Comparison of ENCODE assay signal across 8 cellular contexts in genomic region chr15:67134577-67135492, GRCh38.
A peak's percentile ranks its signal among the peaks of the same experiment; 100 is the strongest.
DNase-seq lines count a peak whose midpoint lies in the region; FAIRE-seq and TF ChIP-seq lines count a peak whose summit lies in the region.

No MANE protein-coding gene starts in this region.

- no peak overlapping the region for H2AFZ ChIP-seq in KMS-11 (ENCODE audit: low read depth)
- H2AFZ ChIP-seq in H1 (ENCODE audit: low read length): no peak overlapping the region
- H2AFZ ChIP-seq in neuronal stem cell (ENCODE audit: low read length): no peak overlapping the region

- no peak overlapping the region for H4K91ac ChIP-seq in H1 (replicated peaks; ENCODE audit: insufficient read length, low read length)
- no peak overlapping the region for H4K91ac ChIP-seq in neuronal stem cell (ENCODE audit: low read depth, low read length, poor library complexity)

- H3K23ac ChIP-seq in H1 (ENCODE audit: insufficient read length) (no peak overlapping the region), neuronal stem cell (ENCODE audit: low read depth, low read length, poor library complexity) (no peak overlapping the region)

- intact Hi-C loops in Calu3 (cut with micrococcal nuclease; ENCODE audit: unreplicated experiment): no loop called here

- H4K8ac ChIP-seq in H1 (ENCODE audit: extremely low read depth, insufficient read depth, low read length) (peak overlapping the region; percentile 72), neuronal stem cell (ENCODE audit: low read depth, low read length) (no peak overlapping the region)

- TF ChIP-seq CTCF in Calu3 (IDR thresholded peaks at IDR 0.05; ENCODE audit: unreplicated experiment) (no peak), KMS-11 (conservative IDR thresholded peaks at IDR 0.05; ENCODE audit: low read depth, low read length) (no peak), H1 (IDR thresholded peaks at IDR 0.05; ENCODE audit: control extremely low read depth in 1 of 3, insufficient read depth in 1 of 3, low read depth in 1 of 3, low read length in 3 of 3) (no peak)

- no peak overlapping the region for H4K5ac ChIP-seq in H1 (ENCODE audit: insufficient read length, low read depth, low read length)

- POLR2A ChIA-PET in H1 (lab: Charles Lee; ENCODE audit: partially characterized antibody): interaction anchor here (0.6 to 1.3 kb wide), 4 partner anchors 11 to 61 kb away, joined by 3 to 5 read pairs (median 3); no protein-coding TSS in a partner anchor

- 0 out of 2 replicates have a peak overlapping the region, but pooled peaks have one; percentile 9 for H3K9ac ChIP-seq in KMS-11
- H3K9ac ChIP-seq in H1 (replicated peaks in 1 of 4; ENCODE audit: extremely low read depth in 1 of 4, low read depth in 3 of 4, low read length in 3 of 4): no peak overlapping the region; a peak in 2 of 7 replicates
- no peak overlapping the region for H3K9ac ChIP-seq in neuronal stem cell (ENCODE audit: low read depth, low read length, poor library complexity)

- H3K56ac ChIP-seq in H1 (replicated peaks; ENCODE audit: insufficient read length, low read depth, low read length): no peak overlapping the region

- FAIRE-seq in H1 (lab: Jason Lieb, UNC): no peak

- H2BK15ac ChIP-seq in H1 (ENCODE audit: low read length) (no peak overlapping the region), neuronal stem cell (ENCODE audit: low read length) (peak overlapping the region; percentile 24)

- H3K23me2 ChIP-seq in H1 (ENCODE audit: low read depth, low read length): no peaks in the 10 kb centered on the region

- H2BK12ac ChIP-seq in H1 (ENCODE audit: low read depth, low read length): no peak overlapping the region
- H2BK12ac ChIP-seq in neuronal stem cell (ENCODE audit: low read length): no peak overlapping the region

- no peak for TF ChIP-seq EP300 in H1 (IDR thresholded peaks at IDR 0.05; ENCODE audit: borderline replicate concordance in 1 of 2, low read depth in 2 of 2, low read length in 2 of 2)

- no peaks in the 10 kb centered on the region for H4K20me1 ChIP-seq in KMS-11 (ENCODE audit: insufficient read depth)
- peaks cover 0 to 2% of the 10 kb centered on the region in 2 experiments for H4K20me1 ChIP-seq in H1 (replicated peaks in 1 of 2; ENCODE audit: control insufficient read depth in 1 of 2, insufficient read depth in 2 of 2, low read length in 2 of 2)

- H3K4me1 Mint-ChIP-seq in Calu3 (ENCODE audit: low read depth, unreplicated experiment): peaks cover 80% of the 10 kb centered on the region

- H3K4ac ChIP-seq in H1 (replicated peaks; ENCODE audit: insufficient read length, low read depth, low read length) (no peak overlapping the region), neuronal stem cell (ENCODE audit: low read length) (no peak overlapping the region)

- H3K79me1 ChIP-seq in H1 (ENCODE audit: low read depth, low read length) (peaks cover 2% of the 10 kb centered on the region; the same call in 1 of the 2 replicates), neuronal stem cell (ENCODE audit: low read depth, low read length) (peaks cover 1% of the 10 kb centered on the region)

- H3K4me3 ChIP-seq in KMS-11 (IDR thresholded peaks at IDR 0.05; ENCODE audit: insufficient read depth, low read depth, low read length) (no peak overlapping the region), H1 (ENCODE audit: extremely low read depth in 1 of 4, insufficient read depth in 2 of 4, low read depth in 3 of 4, low read length in 4 of 4) (no peak overlapping the region), neuronal stem cell (ENCODE audit: low read length in 2 of 2) (no peak overlapping the region)

- CTCF ChIA-PET in Calu3 (lab: Charles Lee): interaction anchor here (0.7 to 1.4 kb wide), 4 partner anchors 11 to 26 kb away, joined by 3 to 7 read pairs (median 3); no protein-coding TSS in a partner anchor
- CTCF ChIA-PET in H1 (lab: Charles Lee; ENCODE audit: partially characterized antibody): interaction anchor here (0.6 to 1.5 kb wide), 5 partner anchors 12 to 272 kb away, joined by 3 to 4 read pairs (median 3); no protein-coding TSS in a partner anchor

- no peak overlapping the region for H3K18ac ChIP-seq in H1 (ENCODE audit: extremely low read depth, low read length)
- peak overlapping the region; percentile 93 for H3K18ac ChIP-seq in neuronal stem cell (ENCODE audit: low read length)

- H3K4me1 ChIP-seq in KMS-11 (ENCODE audit: low read depth, poor library complexity, severe bottlenecking) (peaks cover 46% of the 10 kb centered on the region), H1 (replicated peaks in 1 of 4; ENCODE audit: control insufficient read depth in 3 of 4, insufficient read depth in 4 of 4, low read length in 3 of 4) (peaks cover 6 to 35% (median 18%) of the 10 kb centered on the region in 4 experiments), neuronal stem cell (ENCODE audit: control insufficient read depth in 2 of 2, insufficient read depth in 1 of 2, low read depth in 1 of 2, low read length in 2 of 2) (peaks cover 40 to 46% of the 10 kb centered on the region in 2 donors)

- 0 out of 2 replicates have a peak overlapping the region, but pooled peaks have one; percentile 11 for H3K27ac ChIP-seq in KMS-11
- H3K27ac ChIP-seq in H1 (ENCODE audit: low read depth, low read length): no peak overlapping the region
- peak overlapping the region; percentile 75 for H3K27ac ChIP-seq in neuronal stem cell (replicated peaks; ENCODE audit: low read length)

- no peak for TF ChIP-seq RAD21 in H1 (IDR thresholded peaks at IDR 0.05 in 1 of 2, conservative IDR thresholded peaks at IDR 0.05 in 1 of 2; ENCODE audit: low read depth in 2 of 2, low read length in 2 of 2)

- no peak overlapping the region for H2BK5ac ChIP-seq in H1 (ENCODE audit: low read depth, low read length)
- no peak overlapping the region for H2BK5ac ChIP-seq in neuronal stem cell (ENCODE audit: low read length)

- TF ChIP-seq POLR2A in H1 (IDR thresholded peaks at IDR 0.05; ENCODE audit: control extremely low read depth in 1 of 2, low read depth in 2 of 2, low read length in 2 of 2): no peak

- H3K4me2 ChIP-seq in KMS-11 (peak overlapping the region; percentile 68; the same call in 1 of the 2 replicates), H1 (ENCODE audit: insufficient read depth in 1 of 2, low read depth in 2 of 2, low read length in 2 of 2) (no peak overlapping the region), neuronal stem cell (ENCODE audit: insufficient read depth, low read length, poor library complexity, severe bottlenecking) (no peak overlapping the region)

- H3K27me3 ChIP-seq in KMS-11 (ENCODE audit: insufficient read depth, low read depth) (no peaks in the 10 kb centered on the region), H1 (replicated peaks in 1 of 4; ENCODE audit: control insufficient read depth in 3 of 4, extremely low read depth in 1 of 4, insufficient read depth in 3 of 4, low read length in 3 of 4) (no peaks in the 10 kb centered on the region), neuronal stem cell (ENCODE audit: control insufficient read depth in 3 of 3, insufficient read depth in 3 of 3, low read depth in 1 of 3, low read length in 3 of 3) (no peaks in the 10 kb centered on the region)

- H3K27ac Mint-ChIP-seq in Calu3 (ENCODE audit: unreplicated experiment): peak overlapping the region; percentile 66

- peaks cover 39% of the 10 kb centered on the region for H3K36me3 Mint-ChIP-seq in Calu3 (ENCODE audit: insufficient read depth, unreplicated experiment)

- H2AK5ac ChIP-seq in H1 (ENCODE audit: low read depth, low read length): no peak overlapping the region
- peak overlapping the region; percentile 26 for H2AK5ac ChIP-seq in neuronal stem cell (ENCODE audit: low read depth, low read length)

- DNase-seq in Calu3 (no peak), H1 (ENCODE audit: low read depth in 1 of 2, low spot score in 2 of 2) (no peak), neuronal stem cell (ENCODE audit: low spot score) (no peak), NCI-H1436 treated with DMSO at 0.1 percent for 48 hours (lab: John Stamatoyannopoulos, UW) (no peak), AG08396 (ENCODE audit: low spot score) (no peak)
- no peak for DNase-seq in effector CD4-positive, alpha-beta T cell
- DNase-seq in activated CD4-positive, alpha-beta T cell treated with anti-CD3 and anti-CD28 coated beads for 48 hours: no peak

- 73% methylated on average over 10 of the region's 10 CpGs; no CpG with 5 or more reads in 1 of the 2 experiments for WGBS in H1 (ENCODE audit: extremely low coverage in 1 of 2, insufficient coverage in 1 of 2, insufficient read length in 1 of 2, insufficient replicate concordance in 2 of 2, low coverage in 1 of 2, low lambda C conversion rate in 2 of 2, missing lambda C conversion rate in 1 of 2), 2 experiments
- WGBS in neuronal stem cell (ENCODE audit: extremely low coverage in 2 of 2, insufficient read length in 2 of 2, insufficient replicate concordance in 1 of 2), 2 donors: no CpG with 5 or more reads among the region's 10 CpGs

- H3K14ac ChIP-seq in H1 (ENCODE audit: insufficient read length): no peak overlapping the region
- no peak overlapping the region for H3K14ac ChIP-seq in neuronal stem cell (ENCODE audit: low read length)

- H3K79me2 ChIP-seq in KMS-11 (ENCODE audit: insufficient read depth, low read depth): no peaks in the 10 kb centered on the region
- H3K79me2 ChIP-seq in H1 (ENCODE audit: control insufficient read depth in 1 of 2, insufficient read depth in 2 of 2, low read length in 2 of 2): no peaks in the 10 kb centered on the region

- H2BK120ac ChIP-seq in H1 (replicated peaks; ENCODE audit: low read depth, low read length) (no peak overlapping the region), neuronal stem cell (ENCODE audit: low read depth, low read length) (no peak overlapping the region)

- BruUV-seq in Calu3 (replicated peaks; lab: Mats Ljungman, UMichigan): no TSS peak

- H3K36me3 ChIP-seq in KMS-11 (ENCODE audit: insufficient read depth) (no peaks in the 10 kb centered on the region), H1 (ENCODE audit: control insufficient read depth in 2 of 4, insufficient read depth in 4 of 4, low read length in 3 of 4) (no peaks in the 10 kb centered on the region), neuronal stem cell (replicated peaks in 1 of 2; ENCODE audit: control insufficient read depth in 2 of 2, insufficient read depth in 2 of 2, low read length in 2 of 2) (peaks cover 0 to 5% of the 10 kb centered on the region in 2 donors)

- peak overlapping the region; percentile 35 for H3K4me3 Mint-ChIP-seq in Calu3 (ENCODE audit: low read depth, unreplicated experiment)

- no peaks in the 10 kb centered on the region for H3K27me3 Mint-ChIP-seq in Calu3 (ENCODE audit: unreplicated experiment)

- H3K9me3 Mint-ChIP-seq in Calu3 (ENCODE audit: low read depth, unreplicated experiment): no peaks in the 10 kb centered on the region

- H3K9me3 ChIP-seq in H1 (ENCODE audit: insufficient read depth in 2 of 2, low read depth in 1 of 2, low read length in 1 of 2): no peaks in the 10 kb centered on the region
- H3K9me3 ChIP-seq in neuronal stem cell (replicated peaks in 1 of 2; ENCODE audit: control insufficient read depth in 2 of 2, insufficient read depth in 1 of 2, low read depth in 1 of 2, low read length in 2 of 2): no peaks in the 10 kb centered on the region

- no peak overlapping the region for H2BK20ac ChIP-seq in H1 (ENCODE audit: low read length)

TF ChIP-seq in H1, 55 proteins besides CTCF, POLR2A, EP300 and RAD21:
- no peak for TF ChIP-seq PHF8 (conservative IDR thresholded peaks at IDR 0.05; ENCODE audit: low read depth, low read length)
TF ChIP-seq in H1: peak in this region for 0.
